In genomic region chr3:44110643-44111042, GRCh38 we compare ENCODE assay signal across 20 cellular contexts.
"Had no signal": no experiment of that assay in that cellular context is flagged by ENCODE, and none has a peak within 500 bp of the region (broad histone marks: within the 10 kb centered on the region; RNA-seq: fewer than 3 reads in every experiment).

No MANE protein-coding gene starts in this region.

- H3K9me3 ChIP-seq: lower lobe of right lung, neutrophil, pancreas, suprapubic skin had no signal

- H3K9me3 Mint-ChIP-seq: immature natural killer cell; naive thymus-derived CD8-positive, alpha-beta T cell; stimulated activated naive CD8-positive, alpha-beta T cell treated with anti-CD3 and anti-CD28 coated beads, Interleukin-15, amount 100 ng/mL, for 72 hours had no signal

- H3K27ac ChIP-seq: dorsolateral prefrontal cortex, lower lobe of right lung, neutrophil, pancreas, suprapubic skin had no signal

- H3K36me3 Mint-ChIP-seq: immature natural killer cell; naive thymus-derived CD8-positive, alpha-beta T cell had no signal

- ATAC-seq: left lobe of liver; lower lobe of right lung; naive thymus-derived CD8-positive, alpha-beta T cell; pancreas; sciatic nerve; stimulated activated naive CD8-positive, alpha-beta T cell treated with anti-CD3 and anti-CD28 coated beads, Interleukin-15, amount 100 ng/mL, for 72 hours had no signal

- H3K27ac Mint-ChIP-seq: immature natural killer cell; naive thymus-derived CD8-positive, alpha-beta T cell; progenitor cell of endocrine pancreas; stimulated activated naive CD8-positive, alpha-beta T cell treated with anti-CD3 and anti-CD28 coated beads, Interleukin-15, amount 100 ng/mL, for 72 hours had no signal

- H3K4me1 ChIP-seq: lower lobe of right lung, pancreas had no signal

- H3K27me3 ChIP-seq: dorsolateral prefrontal cortex, pancreas had no signal

- H3K4me3 Mint-ChIP-seq: immature natural killer cell; naive thymus-derived CD8-positive, alpha-beta T cell; stimulated activated naive CD8-positive, alpha-beta T cell treated with anti-CD3 and anti-CD28 coated beads, Interleukin-15, amount 100 ng/mL, for 72 hours had no signal

- H3K36me3 ChIP-seq: lower lobe of right lung, neutrophil, pancreas, suprapubic skin had no signal

- H3K4me1 Mint-ChIP-seq: immature natural killer cell had no signal

- H3K4me3 ChIP-seq: dorsolateral prefrontal cortex, lower lobe of right lung, pancreas, smooth muscle cell, suprapubic skin had no signal

- DNase-seq: effector CD4-positive, alpha-beta T cell; hypothalamus; immature natural killer cell; lower lobe of right lung; naive thymus-derived CD8-positive, alpha-beta T cell; pancreas; stimulated activated CD4-positive, alpha-beta T cell treated with anti-CD3 and anti-CD28 coated beads, Interleukin-12 subunit alpha, Interleukin-12 subunit beta, amount 100 ng/mL, for 4 hours; stimulated activated CD4-positive, alpha-beta T cell treated with anti-CD3 and anti-CD28 coated beads, Interleukin-1b, Interleukin-23, amount 100 ng/mL, for 48 hours; stimulated activated CD4-positive, alpha-beta T cell treated with anti-CD3 and anti-CD28 coated beads, Interleukin-4, amount 100 ng/mL, for 1 hour; stimulated activated CD8-positive, alpha-beta memory T cell treated with anti-CD3 and anti-CD28 coated beads, Interleukin-4, amount 100 ng/mL, for 48 hours; stimulated activated naive CD4-positive, alpha-beta T cell; stimulated activated naive CD8-positive, alpha-beta T cell treated with anti-CD3 and anti-CD28 coated beads, Interleukin-15, amount 100 ng/mL, for 72 hours; trophoblast cell had no signal
